In genomic region chr4:38062894-38063168, GRCh38 we compare ENCODE assay signal across 1 cellular context.
TF ChIP-seq lines count a peak whose summit lies in the region.

No MANE protein-coding gene starts in this region.

TF ChIP-seq in WTC11, 78 proteins besides CTCF, POLR2A, EP300 and RAD21 (continued from another document):
- TF ChIP-seq, protein P1, sequence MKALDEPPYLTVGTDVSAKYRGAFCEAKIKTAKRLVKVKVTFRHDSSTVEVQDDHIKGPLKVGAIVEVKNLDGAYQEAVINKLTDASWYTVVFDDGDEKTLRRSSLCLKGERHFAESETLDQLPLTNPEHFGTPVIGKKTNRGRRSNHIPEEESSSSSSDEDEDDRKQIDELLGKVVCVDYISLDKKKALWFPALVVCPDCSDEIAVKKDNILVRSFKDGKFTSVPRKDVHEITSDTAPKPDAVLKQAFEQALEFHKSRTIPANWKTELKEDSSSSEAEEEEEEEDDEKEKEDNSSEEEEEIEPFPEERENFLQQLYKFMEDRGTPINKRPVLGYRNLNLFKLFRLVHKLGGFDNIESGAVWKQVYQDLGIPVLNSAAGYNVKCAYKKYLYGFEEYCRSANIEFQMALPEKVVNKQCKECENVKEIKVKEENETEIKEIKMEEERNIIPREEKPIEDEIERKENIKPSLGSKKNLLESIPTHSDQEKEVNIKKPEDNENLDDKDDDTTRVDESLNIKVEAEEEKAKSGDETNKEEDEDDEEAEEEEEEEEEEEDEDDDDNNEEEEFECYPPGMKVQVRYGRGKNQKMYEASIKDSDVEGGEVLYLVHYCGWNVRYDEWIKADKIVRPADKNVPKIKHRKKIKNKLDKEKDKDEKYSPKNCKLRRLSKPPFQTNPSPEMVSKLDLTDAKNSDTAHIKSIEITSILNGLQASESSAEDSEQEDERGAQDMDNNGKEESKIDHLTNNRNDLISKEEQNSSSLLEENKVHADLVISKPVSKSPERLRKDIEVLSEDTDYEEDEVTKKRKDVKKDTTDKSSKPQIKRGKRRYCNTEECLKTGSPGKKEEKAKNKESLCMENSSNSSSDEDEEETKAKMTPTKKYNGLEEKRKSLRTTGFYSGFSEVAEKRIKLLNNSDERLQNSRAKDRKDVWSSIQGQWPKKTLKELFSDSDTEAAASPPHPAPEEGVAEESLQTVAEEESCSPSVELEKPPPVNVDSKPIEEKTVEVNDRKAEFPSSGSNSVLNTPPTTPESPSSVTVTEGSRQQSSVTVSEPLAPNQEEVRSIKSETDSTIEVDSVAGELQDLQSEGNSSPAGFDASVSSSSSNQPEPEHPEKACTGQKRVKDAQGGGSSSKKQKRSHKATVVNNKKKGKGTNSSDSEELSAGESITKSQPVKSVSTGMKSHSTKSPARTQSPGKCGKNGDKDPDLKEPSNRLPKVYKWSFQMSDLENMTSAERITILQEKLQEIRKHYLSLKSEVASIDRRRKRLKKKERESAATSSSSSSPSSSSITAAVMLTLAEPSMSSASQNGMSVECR (CRISPR knock-in tag; IDR thresholded peaks at IDR 0.05; ENCODE audit: borderline replicate concordance) = no peak
- TF ChIP-seq NFYB (CRISPR knock-in tag; conservative IDR thresholded peaks at IDR 0.05; ENCODE audit: low read depth) = no peak
- no peak for TF ChIP-seq PRRX2 (CRISPR knock-in tag; IDR thresholded peaks at IDR 0.05)
